In the genomic region with DNA sequence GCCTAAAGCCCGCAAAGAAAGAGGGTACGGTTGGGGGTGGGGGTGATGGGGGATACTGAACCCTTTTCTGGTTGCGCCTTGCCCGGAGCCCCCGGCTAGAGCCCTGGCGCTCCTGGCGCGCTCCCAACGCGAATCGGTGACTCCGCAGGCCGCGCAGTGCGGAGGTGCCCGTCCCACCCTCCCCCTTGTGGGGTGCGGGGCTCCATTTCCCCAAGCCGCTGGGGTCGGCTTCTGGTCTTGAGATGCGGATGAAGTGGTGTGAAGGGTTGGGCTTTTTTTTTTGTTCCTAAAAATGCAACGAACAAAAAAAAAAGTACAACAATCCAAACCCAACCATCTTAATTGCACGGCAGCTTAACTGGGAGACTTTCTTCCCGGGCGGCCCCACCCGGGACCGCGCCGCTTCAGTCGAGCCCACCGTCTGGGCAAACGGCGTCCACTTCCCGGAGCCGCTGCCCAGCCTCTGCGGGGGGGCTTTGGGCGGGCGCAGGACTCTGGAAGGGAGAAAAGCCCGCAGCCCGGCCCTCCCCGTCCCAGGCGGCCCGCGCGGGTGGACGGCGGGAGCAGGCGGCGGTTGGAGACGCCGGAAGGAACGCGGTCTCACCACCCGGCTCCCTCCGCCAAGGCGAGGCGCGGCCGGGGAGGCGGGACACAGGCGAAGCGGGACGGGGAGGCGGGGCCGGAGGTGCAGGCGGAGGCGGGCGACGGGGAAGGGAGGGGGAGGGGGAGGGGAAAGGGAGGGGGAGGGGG, we compare ENCODE assay signal across 1 cellular context.
A peak's percentile ranks its signal among the peaks of the same experiment; 100 is the strongest.
TF ChIP-seq lines count a peak whose summit lies in the region.

No MANE protein-coding gene starts in this region.

TF ChIP-seq in HEK293, 187 proteins besides CTCF, POLR2A, EP300 and RAD21 (continued from another document):
- TF ChIP-seq PRDM6 (tag by site-specific recombination; IDR thresholded peaks at IDR 0.05), result no peak
- no peak for TF ChIP-seq ZNF23 (tag by site-specific recombination; IDR thresholded peaks at IDR 0.05; ENCODE audit: borderline replicate concordance)
- TF ChIP-seq ZSCAN23 (tag by site-specific recombination; IDR thresholded peaks at IDR 0.05), result no peak
- TF ChIP-seq BCL11A (tag by site-specific recombination; IDR thresholded peaks at IDR 0.05; ENCODE audit: low read depth), result no peak
- TF ChIP-seq ZBTB26 (tag by site-specific recombination; optimal IDR thresholded peaks at IDR 0.05), result peak; percentile 61
- no peak for TF ChIP-seq ZNF521 (tag by site-specific recombination; IDR thresholded peaks at IDR 0.05)
- TF ChIP-seq KLF10 (tag by site-specific recombination; IDR thresholded peaks at IDR 0.05), result peak; percentile 31
- TF ChIP-seq ZNF221 (tag by site-specific recombination; IDR thresholded peaks at IDR 0.05; ENCODE audit: borderline replicate concordance), result no peak
- peak; percentile 58 for TF ChIP-seq GLIS2 (tag by site-specific recombination; IDR thresholded peaks at IDR 0.05)
- peak; percentile 17; the same call in 1 of the 2 replicates for TF ChIP-seq HIC1 (tag by site-specific recombination; IDR thresholded peaks at IDR 0.05)
- no peak for TF ChIP-seq ZNF843 (tag by site-specific recombination; IDR thresholded peaks at IDR 0.05)
- no peak for TF ChIP-seq ZNF837 (tag by site-specific recombination; IDR thresholded peaks at IDR 0.05)
- no peak for TF ChIP-seq REPIN1 (tag by site-specific recombination; IDR thresholded peaks at IDR 0.05; ENCODE audit: low read depth)
- TF ChIP-seq PRDM1 (tag by site-specific recombination; IDR thresholded peaks at IDR 0.05), result no peak
- no peak for TF ChIP-seq ZNF211 (tag by site-specific recombination; IDR thresholded peaks at IDR 0.05; ENCODE audit: low read depth)
- TF ChIP-seq EGR2 (tag by site-specific recombination; IDR thresholded peaks at IDR 0.05; ENCODE audit: low read depth), result no peak
- no peak for TF ChIP-seq ZNF280C (tag by site-specific recombination; IDR thresholded peaks at IDR 0.05)
- TF ChIP-seq ZFP3 (tag by site-specific recombination; IDR thresholded peaks at IDR 0.05; ENCODE audit: low read depth), result no peak
